ENCODE assay signal across 2 cellular contexts in genomic region chr22:27574651-27575050, GRCh38.
TF ChIP-seq lines count a peak whose summit lies in the region.

No MANE protein-coding gene starts in this region.

TF ChIP-seq in A549, 52 proteins besides CTCF, POLR2A, EP300 and RAD21 (continued from another document):
- TF ChIP-seq ZFP36 (IDR thresholded peaks at IDR 0.05; ENCODE audit: borderline replicate concordance, partially characterized antibody): peak; percentile 26
- TF ChIP-seq CBX8 (IDR thresholded peaks at IDR 0.05): no peak
- TF ChIP-seq GATA3 (IDR thresholded peaks at IDR 0.05; ENCODE audit: borderline replicate concordance): no peak
- no peak for TF ChIP-seq SMC3 (IDR thresholded peaks at IDR 0.05)
- TF ChIP-seq RARB (CRISPR knock-in tag; IDR thresholded peaks at IDR 0.05): no peak

TF ChIP-seq in K562, 482 proteins besides CTCF, POLR2A, EP300 and RAD21:
- TF ChIP-seq PATZ1 (CRISPR knock-in tag; IDR thresholded peaks at IDR 0.05; ENCODE audit: borderline replicate concordance): no peak
- TF ChIP-seq ZBTB33 (CRISPR knock-in tag; IDR thresholded peaks at IDR 0.05): no peak
- TF ChIP-seq FOSL1 (tag; conservative IDR thresholded peaks at IDR 0.05): no peak
- no peak for TF ChIP-seq MEF2D (tag; conservative IDR thresholded peaks at IDR 0.05; ENCODE audit: low read depth)
- TF ChIP-seq ZNF354B (CRISPR knock-in tag; IDR thresholded peaks at IDR 0.05): no peak
- TF ChIP-seq IRF1 (CRISPR knock-in tag; IDR thresholded peaks at IDR 0.05; ENCODE audit: borderline replicate concordance): no peak
- no peak for TF ChIP-seq NFE2L1 (tag; IDR thresholded peaks at IDR 0.05; ENCODE audit: borderline replicate concordance, low read depth)
- TF ChIP-seq ZC3H4 (CRISPR knock-in tag; IDR thresholded peaks at IDR 0.05; ENCODE audit: borderline replicate concordance): no peak
- peak; percentile 42; the same call in 1 of the 2 replicates for TF ChIP-seq BCOR (IDR thresholded peaks at IDR 0.05)
- TF ChIP-seq RBM25 (IDR thresholded peaks at IDR 0.05; ENCODE audit: low read depth, low read length, severe bottlenecking): peak; percentile 81
- TF ChIP-seq MBD1 (CRISPR knock-in tag; IDR thresholded peaks at IDR 0.05): no peak
- no peak for TF ChIP-seq ELF2 (CRISPR knock-in tag; IDR thresholded peaks at IDR 0.05)
- TF ChIP-seq SPI1 (IDR thresholded peaks at IDR 0.05; ENCODE audit: borderline replicate concordance, low read depth, low read length): no peak
- TF ChIP-seq, protein P1, sequence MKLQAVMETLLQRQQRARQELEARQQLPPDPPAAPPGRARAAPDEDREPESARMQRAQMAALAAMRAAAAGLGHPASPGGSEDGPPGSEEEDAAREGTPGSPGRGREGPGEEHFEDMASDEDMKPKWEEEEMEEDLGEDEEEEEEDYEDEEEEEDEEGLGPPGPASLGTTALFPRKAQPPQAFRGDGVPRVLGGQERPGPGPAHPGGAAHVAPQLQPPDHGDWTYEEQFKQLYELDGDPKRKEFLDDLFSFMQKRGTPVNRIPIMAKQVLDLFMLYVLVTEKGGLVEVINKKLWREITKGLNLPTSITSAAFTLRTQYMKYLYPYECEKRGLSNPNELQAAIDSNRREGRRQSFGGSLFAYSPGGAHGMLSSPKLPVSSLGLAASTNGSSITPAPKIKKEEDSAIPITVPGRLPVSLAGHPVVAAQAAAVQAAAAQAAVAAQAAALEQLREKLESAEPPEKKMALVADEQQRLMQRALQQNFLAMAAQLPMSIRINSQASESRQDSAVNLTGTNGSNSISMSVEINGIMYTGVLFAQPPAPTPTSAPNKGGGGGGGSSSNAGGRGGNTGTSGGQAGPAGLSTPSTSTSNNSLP (IDR thresholded peaks at IDR 0.05; ENCODE audit: borderline replicate concordance, low read depth, low read length): no peak
- no peak for TF ChIP-seq ADNP (tag; IDR thresholded peaks at IDR 0.05)
- TF ChIP-seq PPARD (CRISPR knock-in tag; IDR thresholded peaks at IDR 0.05): no peak
- peak; percentile 62 for TF ChIP-seq ZFP36 (IDR thresholded peaks at IDR 0.05; ENCODE audit: low read depth, low read length, partially characterized antibody)
- TF ChIP-seq MCM7 (IDR thresholded peaks at IDR 0.05): no peak
- TF ChIP-seq, protein P2, sequence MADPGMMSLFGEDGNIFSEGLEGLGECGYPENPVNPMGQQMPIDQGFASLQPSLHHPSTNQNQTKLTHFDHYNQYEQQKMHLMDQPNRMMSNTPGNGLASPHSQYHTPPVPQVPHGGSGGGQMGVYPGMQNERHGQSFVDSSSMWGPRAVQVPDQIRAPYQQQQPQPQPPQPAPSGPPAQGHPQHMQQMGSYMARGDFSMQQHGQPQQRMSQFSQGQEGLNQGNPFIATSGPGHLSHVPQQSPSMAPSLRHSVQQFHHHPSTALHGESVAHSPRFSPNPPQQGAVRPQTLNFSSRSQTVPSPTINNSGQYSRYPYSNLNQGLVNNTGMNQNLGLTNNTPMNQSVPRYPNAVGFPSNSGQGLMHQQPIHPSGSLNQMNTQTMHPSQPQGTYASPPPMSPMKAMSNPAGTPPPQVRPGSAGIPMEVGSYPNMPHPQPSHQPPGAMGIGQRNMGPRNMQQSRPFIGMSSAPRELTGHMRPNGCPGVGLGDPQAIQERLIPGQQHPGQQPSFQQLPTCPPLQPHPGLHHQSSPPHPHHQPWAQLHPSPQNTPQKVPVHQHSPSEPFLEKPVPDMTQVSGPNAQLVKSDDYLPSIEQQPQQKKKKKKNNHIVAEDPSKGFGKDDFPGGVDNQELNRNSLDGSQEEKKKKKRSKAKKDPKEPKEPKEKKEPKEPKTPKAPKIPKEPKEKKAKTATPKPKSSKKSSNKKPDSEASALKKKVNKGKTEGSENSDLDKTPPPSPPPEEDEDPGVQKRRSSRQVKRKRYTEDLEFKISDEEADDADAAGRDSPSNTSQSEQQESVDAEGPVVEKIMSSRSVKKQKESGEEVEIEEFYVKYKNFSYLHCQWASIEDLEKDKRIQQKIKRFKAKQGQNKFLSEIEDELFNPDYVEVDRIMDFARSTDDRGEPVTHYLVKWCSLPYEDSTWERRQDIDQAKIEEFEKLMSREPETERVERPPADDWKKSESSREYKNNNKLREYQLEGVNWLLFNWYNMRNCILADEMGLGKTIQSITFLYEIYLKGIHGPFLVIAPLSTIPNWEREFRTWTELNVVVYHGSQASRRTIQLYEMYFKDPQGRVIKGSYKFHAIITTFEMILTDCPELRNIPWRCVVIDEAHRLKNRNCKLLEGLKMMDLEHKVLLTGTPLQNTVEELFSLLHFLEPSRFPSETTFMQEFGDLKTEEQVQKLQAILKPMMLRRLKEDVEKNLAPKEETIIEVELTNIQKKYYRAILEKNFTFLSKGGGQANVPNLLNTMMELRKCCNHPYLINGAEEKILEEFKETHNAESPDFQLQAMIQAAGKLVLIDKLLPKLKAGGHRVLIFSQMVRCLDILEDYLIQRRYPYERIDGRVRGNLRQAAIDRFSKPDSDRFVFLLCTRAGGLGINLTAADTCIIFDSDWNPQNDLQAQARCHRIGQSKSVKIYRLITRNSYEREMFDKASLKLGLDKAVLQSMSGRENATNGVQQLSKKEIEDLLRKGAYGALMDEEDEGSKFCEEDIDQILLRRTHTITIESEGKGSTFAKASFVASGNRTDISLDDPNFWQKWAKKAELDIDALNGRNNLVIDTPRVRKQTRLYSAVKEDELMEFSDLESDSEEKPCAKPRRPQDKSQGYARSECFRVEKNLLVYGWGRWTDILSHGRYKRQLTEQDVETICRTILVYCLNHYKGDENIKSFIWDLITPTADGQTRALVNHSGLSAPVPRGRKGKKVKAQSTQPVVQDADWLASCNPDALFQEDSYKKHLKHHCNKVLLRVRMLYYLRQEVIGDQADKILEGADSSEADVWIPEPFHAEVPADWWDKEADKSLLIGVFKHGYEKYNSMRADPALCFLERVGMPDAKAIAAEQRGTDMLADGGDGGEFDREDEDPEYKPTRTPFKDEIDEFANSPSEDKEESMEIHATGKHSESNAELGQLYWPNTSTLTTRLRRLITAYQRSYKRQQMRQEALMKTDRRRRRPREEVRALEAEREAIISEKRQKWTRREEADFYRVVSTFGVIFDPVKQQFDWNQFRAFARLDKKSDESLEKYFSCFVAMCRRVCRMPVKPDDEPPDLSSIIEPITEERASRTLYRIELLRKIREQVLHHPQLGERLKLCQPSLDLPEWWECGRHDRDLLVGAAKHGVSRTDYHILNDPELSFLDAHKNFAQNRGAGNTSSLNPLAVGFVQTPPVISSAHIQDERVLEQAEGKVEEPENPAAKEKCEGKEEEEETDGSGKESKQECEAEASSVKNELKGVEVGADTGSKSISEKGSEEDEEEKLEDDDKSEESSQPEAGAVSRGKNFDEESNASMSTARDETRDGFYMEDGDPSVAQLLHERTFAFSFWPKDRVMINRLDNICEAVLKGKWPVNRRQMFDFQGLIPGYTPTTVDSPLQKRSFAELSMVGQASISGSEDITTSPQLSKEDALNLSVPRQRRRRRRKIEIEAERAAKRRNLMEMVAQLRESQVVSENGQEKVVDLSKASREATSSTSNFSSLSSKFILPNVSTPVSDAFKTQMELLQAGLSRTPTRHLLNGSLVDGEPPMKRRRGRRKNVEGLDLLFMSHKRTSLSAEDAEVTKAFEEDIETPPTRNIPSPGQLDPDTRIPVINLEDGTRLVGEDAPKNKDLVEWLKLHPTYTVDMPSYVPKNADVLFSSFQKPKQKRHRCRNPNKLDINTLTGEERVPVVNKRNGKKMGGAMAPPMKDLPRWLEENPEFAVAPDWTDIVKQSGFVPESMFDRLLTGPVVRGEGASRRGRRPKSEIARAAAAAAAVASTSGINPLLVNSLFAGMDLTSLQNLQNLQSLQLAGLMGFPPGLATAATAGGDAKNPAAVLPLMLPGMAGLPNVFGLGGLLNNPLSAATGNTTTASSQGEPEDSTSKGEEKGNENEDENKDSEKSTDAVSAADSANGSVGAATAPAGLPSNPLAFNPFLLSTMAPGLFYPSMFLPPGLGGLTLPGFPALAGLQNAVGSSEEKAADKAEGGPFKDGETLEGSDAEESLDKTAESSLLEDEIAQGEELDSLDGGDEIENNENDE (IDR thresholded peaks at IDR 0.05; ENCODE audit: low read depth, low read length): no peak
- TF ChIP-seq, protein P3, sequence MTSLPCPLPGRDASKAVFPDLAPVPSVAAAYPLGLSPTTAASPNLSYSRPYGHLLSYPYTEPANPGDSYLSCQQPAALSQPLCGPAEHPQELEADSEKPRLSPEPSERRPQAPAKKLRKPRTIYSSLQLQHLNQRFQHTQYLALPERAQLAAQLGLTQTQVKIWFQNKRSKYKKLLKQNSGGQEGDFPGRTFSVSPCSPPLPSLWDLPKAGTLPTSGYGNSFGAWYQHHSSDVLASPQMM (CRISPR knock-in tag; IDR thresholded peaks at IDR 0.05): no peak
